ENCODE assay signal across 21 cellular contexts in genomic region chr1:153312569-153313186, GRCh38. TPM values are rescaled to one million over a fixed set of nuclear protein-coding genes. Genes with fewer than 3 reads are reported as not detected.
A peak's percentile ranks its signal among the peaks of the same experiment; 100 is the strongest.
DNase-seq lines count a peak whose midpoint lies in the region; ATAC-seq, FAIRE-seq and TF ChIP-seq lines count a peak whose summit lies in the region.
"Had no signal": no experiment of that assay in that cellular context is flagged by ENCODE, and none has a peak within 500 bp of the region (broad histone marks: within the 10 kb centered on the region; RNA-seq: fewer than 3 reads in every experiment).

TSS of gene PGLYRP3 (minus strand) at chr1:153312952. CDS start at chr1:153310665, 2,287 bp downstream.

- DNase-seq in NCI-H1417 (lab: John Stamatoyannopoulos, UW) (peak in 2 of 3 experiments; percentile 7 to 57), NCI-H1417 treated with DMSO at 0.1 percent for 48 hours (lab: John Stamatoyannopoulos, UW) (no peak), NCI-H2196 treated with DMSO at 0.1 percent for 48 hours (lab: John Stamatoyannopoulos, UW; ENCODE audit: unreplicated experiment) (peak; percentile 10), bronchial epithelial cell (ENCODE audit: low read depth) (peak; percentile 55), H7 (no peak), sciatic nerve (ENCODE audit: low spot score) (no peak)
- DNase-seq: activated CD4-positive, alpha-beta T cell treated with anti-CD3 and anti-CD28 coated beads, Interleukin-2, amount 50 U/mL, for 48 hours; activated naive CD4-positive, alpha-beta T cell; anterior cingulate cortex; effector memory CD4-positive, alpha-beta T cell; left colon; NCI-H2081; thyroid gland had no signal

- no peak within 1 kb of the TSS for H3K4me3 ChIP-seq in bronchial epithelial cell (ENCODE audit: low read depth, low read length)
- H3K4me3 ChIP-seq in skin epidermis, result peak within 1 kb of the TSS in 2 of 7 experiments; percentile 15
- H3K4me3 ChIP-seq in H7 (ENCODE audit: insufficient read depth, low read depth, low read length), result no peak within 1 kb of the TSS
- H3K4me3 ChIP-seq: thyroid gland had no signal

- no peak for TF ChIP-seq CTCF in bronchial epithelial cell (IDR thresholded peaks at IDR 0.05; ENCODE audit: insufficient read depth, low read length, severe bottlenecking)

- intact Hi-C loops in sciatic nerve (cut with DNase I), result no loop called here

- ATAC-seq in HG03342 (IDR thresholded peaks at IDR 0.05; ENCODE audit: unreplicated experiment) (no peak), sciatic nerve (no peak)
- ATAC-seq: left colon, Right ventricle myocardium inferior had no signal

- peak within 1 kb of the TSS in 12 of 21 experiments; percentile 4 to 70 (median 50) for H3K27ac ChIP-seq in skin epidermis
- H3K27ac ChIP-seq: C4-2B, thyroid gland had no signal

- H3K36me3 ChIP-seq in bronchial epithelial cell (ENCODE audit: control insufficient read depth, insufficient read depth, low read length) (no peaks in the 10 kb centered on the region), H7 (replicated peaks; ENCODE audit: control insufficient read depth, insufficient read depth, low read length) (no peaks in the 10 kb centered on the region)
- H3K36me3 ChIP-seq: thyroid gland had no signal

- H3K27me3 ChIP-seq in bronchial epithelial cell (ENCODE audit: control insufficient read depth, insufficient read depth, low read length) (no peaks in the 10 kb centered on the region), H7 (ENCODE audit: control insufficient read depth, insufficient read depth, low read length) (no peaks in the 10 kb centered on the region)
- H3K27me3 ChIP-seq: thyroid gland had no signal

- peak; percentile 94 for FAIRE-seq in bronchial epithelial cell (lab: Jason Lieb, UNC)
- FAIRE-seq: GM18507 had no signal

RNA-seq across cellular contexts. Expression of gene PGLYRP3, which starts in this region (rescaled TPM):
- total RNA-seq in bronchial epithelial cell (0.53 and 4.6 TPM in 2 replicates), sciatic nerve (not detected)
- not detected in 2 replicates for total RNA-seq in H7 (2014; rRNA removed; shearing (Covaris generic))
- total RNA-seq: A172, cerebellum, left colon, mucosa of gallbladder, Right ventricle myocardium inferior, thyroid gland had no signal

Comparison
In these comparisons a context has a peak if more than half of its experiments do, and no peak if none do; other contexts are left out.
1. DNase-seq: peak in NCI-H1417 (2 of 3), NCI-H2196 treated with DMSO at 0.1 percent for 48 hours (single experiment) and bronchial epithelial cell (single experiment); none in NCI-H1417 treated with DMSO at 0.1 percent for 48 hours (single experiment), H7 (single experiment) and sciatic nerve (single experiment).